8 cellular contexts compared by ENCODE assay signal in the genomic region with DNA sequence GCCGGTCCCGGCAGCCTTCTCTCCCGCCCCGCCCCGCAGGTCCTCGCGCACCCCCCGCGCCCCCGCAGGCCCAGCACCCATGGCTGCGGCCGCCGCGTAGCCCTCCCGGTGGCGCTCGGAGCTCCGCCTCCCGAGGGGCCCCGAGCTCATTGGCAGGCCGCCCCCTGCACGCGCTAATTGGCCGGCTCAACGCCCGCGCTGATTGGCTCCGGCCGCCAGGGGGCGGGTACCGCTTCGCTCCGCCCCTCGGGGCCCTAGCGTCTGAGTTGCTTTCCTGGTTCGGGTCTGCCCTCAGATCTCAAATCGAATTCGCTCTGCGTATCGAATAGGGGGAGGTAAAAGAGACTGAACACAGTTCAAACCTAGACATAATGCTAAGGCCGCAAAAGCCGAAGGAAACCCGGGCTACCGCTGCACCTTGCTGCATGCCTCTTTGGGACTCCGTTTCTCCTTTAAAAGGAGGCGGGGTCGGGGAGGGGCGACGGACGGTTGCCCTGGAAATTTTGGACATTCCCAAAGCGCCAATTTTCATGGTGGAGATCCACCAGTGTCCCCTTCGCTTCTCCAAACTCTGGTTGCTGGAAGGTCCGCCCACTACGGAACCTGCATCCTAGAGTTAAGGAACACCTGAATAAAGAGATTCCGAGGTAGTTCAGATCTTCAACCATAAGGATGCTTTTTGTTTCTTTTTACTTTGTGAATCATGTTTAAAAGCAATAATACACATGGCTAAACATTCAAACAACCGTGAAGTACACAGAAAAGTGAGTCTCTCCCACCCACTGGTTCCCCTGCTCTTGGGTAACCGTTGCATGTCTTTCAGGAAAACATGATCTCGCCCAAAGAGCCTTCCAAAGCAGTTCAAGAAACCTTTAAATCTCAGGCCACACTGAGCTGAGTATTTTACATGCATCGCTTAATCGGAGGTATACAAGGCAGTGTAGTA. TPM values are rescaled to one million over a fixed set of nuclear protein-coding genes. Genes with fewer than 3 reads are reported as not detected.
DNase-seq lines count a peak whose midpoint lies in the region; ATAC-seq and TF ChIP-seq lines count a peak whose summit lies in the region.

A gene (minus strand): TSS at position 117 of the 946 bp plus-strand sequence. CDS start 463 bp downstream, outside the sequence.

- H3K9ac ChIP-seq in adipocyte (ENCODE audit: low read length) = peak within 1 kb of the TSS; percentile 89

- peak; percentile 40 for TF ChIP-seq CTCF in upper lobe of right lung (IDR thresholded peaks at IDR 0.05)

- H3K4me1 ChIP-seq in adipocyte (ENCODE audit: control insufficient read depth, insufficient read depth, low read length) (peaks cover 74% of the 10 kb centered on the region), upper lobe of right lung (peaks cover 65% of the 10 kb centered on the region)

- H3K36me3 ChIP-seq in adipocyte (ENCODE audit: control insufficient read depth, insufficient read depth, low read length, severe bottlenecking) = no peaks in the 10 kb centered on the region
- H3K36me3 ChIP-seq in upper lobe of right lung = no peaks in the 10 kb centered on the region

- H3K9me3 ChIP-seq in adipocyte (ENCODE audit: control insufficient read depth, low read length) = no peaks in the 10 kb centered on the region
- no peaks in the 10 kb centered on the region for H3K9me3 ChIP-seq in upper lobe of right lung

- peak within 1 kb of the TSS; percentile 84 for H3K27ac ChIP-seq in upper lobe of right lung

- H3K27me3 ChIP-seq in adipocyte (replicated peaks; ENCODE audit: control insufficient read depth, insufficient read depth, low read length) (no peaks in the 10 kb centered on the region), upper lobe of right lung (no peaks in the 10 kb centered on the region)

- intact Hi-C loops in cardiac septum (cut with DNase I) = no loop called here
- intact Hi-C loops in posterior vena cava (cut with DNase I) = loop anchor here in 1 of 2 donors (5.0 kb wide), 1 partner anchor 1770 kb away; no protein-coding TSS in a partner anchor
- intact Hi-C loops in upper lobe of right lung (cut with DNase I) = no loop called here

- H3K4me3 ChIP-seq in adipocyte (ENCODE audit: low read length) (peak within 1 kb of the TSS; percentile 93), upper lobe of right lung (peak within 1 kb of the TSS; percentile 70)

- DNase-seq in NCI-H1105 treated with DMSO at 0.1 percent for 48 hours (lab: John Stamatoyannopoulos, UW) (peak; percentile 86), T follicular helper cell (ENCODE audit: low read depth) (peak; percentile 91), adipocyte (ENCODE audit: low read depth) (peak; percentile 98), cardiac septum (ENCODE audit: low spot score) (peak; percentile 98), posterior vena cava (ENCODE audit: low spot score) (peak; percentile 98), upper lobe of right lung (peak; percentile 98)

- ATAC-seq in HG02623 (IDR thresholded peaks at IDR 0.05; ENCODE audit: unreplicated experiment) (peak; percentile 60), upper lobe of right lung (peak; percentile 85)

- TF ChIP-seq POLR2A in GM10847 (IDR thresholded peaks at IDR 0.05; ENCODE audit: extremely low read depth, insufficient read length) = peak; percentile 53

RNA-seq across cellular contexts. Expression of the gene that starts here (rescaled TPM):
- total RNA-seq in cardiac septum (68.1 TPM), posterior vena cava (10 to 100 TPM; 36.0 to 39.8 TPM), upper lobe of right lung (36.3 TPM)

Comparison
In these comparisons a context has a peak if more than half of its experiments do, and no peak if none do; other contexts are left out.
1. Peak in every context shown above with its lines: DNase-seq, ATAC-seq, H3K4me3 ChIP-seq and H3K27ac ChIP-seq.